8 cellular contexts compared by ENCODE assay signal in genomic region chr7:128790297-128791037, GRCh38.
DNase-seq lines count a peak whose midpoint lies in the region; ATAC-seq and TF ChIP-seq lines count a peak whose summit lies in the region.

No MANE protein-coding gene starts in this region.

- H3K27me3 ChIP-seq in HL-60 (ENCODE audit: insufficient read depth, poor library complexity, severe bottlenecking) (peaks cover 16% of the 10 kb centered on the region), mucosa of rectum (ENCODE audit: control insufficient read depth in 2 of 2, insufficient read depth in 2 of 2, low read length in 2 of 2) (peaks cover 0 to 6% of the 10 kb centered on the region in 2 donors)

- no peaks in the 10 kb centered on the region for H3K9me3 ChIP-seq in mucosa of rectum (ENCODE audit: control insufficient read depth in 2 of 2, low read length in 2 of 2)

- no peak for DNase-seq in HL-60 (ENCODE audit: low read depth in 1 of 2, low spot score in 1 of 2)
- no peak for DNase-seq in coronary artery (ENCODE audit: low spot score)
- DNase-seq in GF-D8 (lab: John Stamatoyannopoulos, UW) = no peak
- DNase-seq in NCI-H1436 (lab: John Stamatoyannopoulos, UW) = no peak
- DNase-seq in HCEC 1CT = no peak
- no peak for DNase-seq in activated CD8-positive, alpha-beta memory T cell treated with anti-CD3 and anti-CD28 coated beads, Interleukin-2, amount 50 U/mL, for 48 hours

- no peaks in the 10 kb centered on the region for H3K36me3 ChIP-seq in mucosa of rectum (ENCODE audit: control insufficient read depth in 2 of 2, insufficient read depth in 2 of 2, low read length in 2 of 2)

- H3K4me3 ChIP-seq in HL-60 (replicated peaks; ENCODE audit: insufficient read depth, low read length) (peak overlapping the region; percentile 82), coronary artery (peak overlapping the region; percentile 79), mucosa of rectum (ENCODE audit: low read length in 2 of 2) (peak overlapping the region; percentile 71 to 77)

- H3K9ac ChIP-seq in mucosa of rectum (ENCODE audit: low read depth in 1 of 2, low read length in 2 of 2) = peak overlapping the region in 1 of 2 donors; percentile 61

- no peak for TF ChIP-seq CTCF in HL-60 (IDR thresholded peaks at IDR 0.05; ENCODE audit: insufficient read depth, low read length)
- no peak for TF ChIP-seq CTCF in coronary artery (IDR thresholded peaks at IDR 0.05)

- H3K27ac ChIP-seq in HL-60 (replicated peaks) = no peak overlapping the region
- H3K27ac ChIP-seq in coronary artery = peak overlapping the region; percentile 58 to 62
- H3K27ac ChIP-seq in mucosa of rectum (ENCODE audit: low read depth in 2 of 2, low read length in 2 of 2) = no peak overlapping the region

- ATAC-seq in GM18907 (IDR thresholded peaks at IDR 0.05; ENCODE audit: unreplicated experiment) = peak; percentile 17

- peaks cover 6 to 7% of the 10 kb centered on the region in 2 donors for H3K4me1 ChIP-seq in mucosa of rectum (ENCODE audit: control insufficient read depth in 2 of 2, insufficient read depth in 2 of 2, low read length in 2 of 2)

Comparison
In these comparisons a context has a peak if more than half of its experiments do, and no peak if none do; other contexts are left out.
1. H3K27ac ChIP-seq: peak in coronary artery (2 of 2); none in HL-60 (single experiment) and mucosa of rectum (0 of 2).
2. Peak in every context shown above with its lines, with median percentiles within 50 percentile points of each other: H3K4me3 ChIP-seq.